9 cellular contexts compared by ENCODE assay signal in genomic region chr6:146598785-146599405, GRCh38. TPM values are rescaled to one million over a fixed set of nuclear protein-coding genes. Genes with fewer than 3 reads are reported as not detected.
A peak's percentile ranks its signal among the peaks of the same experiment; 100 is the strongest.
DNase-seq lines count a peak whose midpoint lies in the region; ATAC-seq, FAIRE-seq and TF ChIP-seq lines count a peak whose summit lies in the region.
"Had no signal": no experiment of that assay in that cellular context is flagged by ENCODE, and none has a peak within 500 bp of the region (broad histone marks: within the 10 kb centered on the region; RNA-seq: fewer than 3 reads in every experiment).

ADGB (plus strand) TSS chr6:146598972; CDS start chr6:146599041, 69 bp downstream.

- no peak within 1 kb of the TSS for H3K27ac Mint-ChIP-seq in activated CD4-positive, alpha-beta T cell treated with anti-CD3 and anti-CD28 coated beads for 36 hours

- POLR2A ChIA-PET in activated CD4-positive, alpha-beta T cell treated with anti-CD3 and anti-CD28 coated beads for 36 hours (lab: Charles Lee) = no interaction called here

- no peaks in the 10 kb centered on the region for H3K27me3 ChIP-seq in smooth muscle cell (ENCODE audit: low read depth)

- no peak for FAIRE-seq in kidney (lab: Jason Lieb, UNC)

- no peaks in the 10 kb centered on the region for H3K36me3 Mint-ChIP-seq in activated CD4-positive, alpha-beta T cell treated with anti-CD3 and anti-CD28 coated beads for 36 hours (ENCODE audit: low read depth)

- peak within 1 kb of the TSS; percentile 82 for H3K4me2 ChIP-seq in smooth muscle cell

- H3K27me3 Mint-ChIP-seq in activated CD4-positive, alpha-beta T cell treated with anti-CD3 and anti-CD28 coated beads for 36 hours = peaks cover 15% of the 10 kb centered on the region

- H3K36me3 ChIP-seq in kidney (ENCODE audit: control insufficient read depth in 1 of 2, insufficient read depth in 2 of 2, low read length in 2 of 2) = no peaks in the 10 kb centered on the region
- H3K36me3 ChIP-seq in smooth muscle cell (ENCODE audit: low read depth) = no peaks in the 10 kb centered on the region

- no peaks in the 10 kb centered on the region for H3F3A ChIP-seq in smooth muscle cell (ENCODE audit: low read depth)

- no peaks in the 10 kb centered on the region for H3K9me3 ChIP-seq in kidney (ENCODE audit: control insufficient read depth in 1 of 2, low read length in 2 of 2)
- H3K9me3 ChIP-seq in smooth muscle cell (replicated peaks; ENCODE audit: low read depth) = no peaks in the 10 kb centered on the region

- H3K27ac ChIP-seq in kidney (ENCODE audit: low read depth in 2 of 2, low read length in 2 of 2) (no peak within 1 kb of the TSS), smooth muscle cell (ENCODE audit: low read depth) (peak within 1 kb of the TSS; percentile 83)

- peak within 1 kb of the TSS; percentile 43 for H3K4me3 Mint-ChIP-seq in activated CD4-positive, alpha-beta T cell treated with anti-CD3 and anti-CD28 coated beads for 36 hours

- H3K4me1 ChIP-seq in kidney (ENCODE audit: control insufficient read depth in 1 of 2, insufficient read depth in 1 of 2, low read depth in 1 of 2, low read length in 2 of 2) (peaks cover 0 to 3% of the 10 kb centered on the region in 2 donors), smooth muscle cell (ENCODE audit: low read depth) (peaks cover 3% of the 10 kb centered on the region)

- no peaks in the 10 kb centered on the region for H3K9me3 Mint-ChIP-seq in activated CD4-positive, alpha-beta T cell treated with anti-CD3 and anti-CD28 coated beads for 36 hours (ENCODE audit: low read depth)

- 3% methylated on average over 32 of the region's 32 CpGs for WGBS in smooth muscle cell (ENCODE audit: low lambda C conversion rate)

- H3K4me3 ChIP-seq in choroid plexus epithelial cell (ENCODE audit: low read depth, low read length) (peak within 1 kb of the TSS; percentile 55), kidney (ENCODE audit: low read length in 2 of 2) (peak within 1 kb of the TSS; percentile 70 to 75), smooth muscle cell (peak within 1 kb of the TSS; percentile 43)

- ATAC-seq in activated CD4-positive, alpha-beta T cell treated with anti-CD3 and anti-CD28 coated beads for 36 hours = no peak

- peak; percentile 18 for DNase-seq in activated CD4-positive, alpha-beta T cell treated with anti-CD3 and anti-CD28 coated beads for 36 hours
- no peak for DNase-seq in activated CD4-positive, alpha-beta T cell treated with anti-CD3 and anti-CD28 coated beads for 48 hours
- DNase-seq in NOMO-1 treated with DMSO at 0.1 percent for 48 hours (lab: John Stamatoyannopoulos, UW; ENCODE audit: unreplicated experiment) = peak; percentile 10
- peak; percentile 69 for DNase-seq in choroid plexus epithelial cell (ENCODE audit: low read depth)
- DNase-seq in kidney = peak; percentile 81
- DNase-seq in smooth muscle cell (lab: John Stamatoyannopoulos, UW; ENCODE audit: unreplicated experiment) = peak; percentile 32
- no peak for DNase-seq in putamen (ENCODE audit: low spot score)
- no peak for DNase-seq in activated CD4-positive, alpha-beta T cell treated with anti-CD3 and anti-CD28 coated beads, Interleukin-2, amount 50 U/mL, for 1 hour

- peaks cover 9% of the 10 kb centered on the region for H3K4me1 Mint-ChIP-seq in activated CD4-positive, alpha-beta T cell treated with anti-CD3 and anti-CD28 coated beads for 36 hours

- CTCF ChIA-PET in activated CD4-positive, alpha-beta T cell treated with anti-CD3 and anti-CD28 coated beads for 36 hours (lab: Charles Lee) = no interaction called here

- H3K9ac ChIP-seq in kidney (ENCODE audit: low read length in 2 of 2) (no peak within 1 kb of the TSS), smooth muscle cell (ENCODE audit: low read depth) (peak within 1 kb of the TSS; percentile 73)

- TF ChIP-seq CTCF in choroid plexus epithelial cell (conservative IDR thresholded peaks at IDR 0.05; ENCODE audit: low read depth, low read length) (no peak), kidney (IDR thresholded peaks at IDR 0.05; ENCODE audit: borderline replicate concordance, extremely low read depth, insufficient read depth) (no peak), smooth muscle cell (IDR thresholded peaks at IDR 0.05; ENCODE audit: borderline replicate concordance, insufficient read depth, poor library complexity, severe bottlenecking) (no peak)

- no peaks in the 10 kb centered on the region for H3K79me2 ChIP-seq in smooth muscle cell (ENCODE audit: low read depth)

- intact Hi-C loops in activated CD4-positive, alpha-beta T cell treated with anti-CD3 and anti-CD28 coated beads for 36 hours (cut with DNase I, micrococcal nuclease) = no loop called here
- intact Hi-C loops in kidney (cut with DNase I) = no loop called here

- H4K20me1 ChIP-seq in smooth muscle cell (ENCODE audit: low read depth) = no peaks in the 10 kb centered on the region

- H2AFZ ChIP-seq in smooth muscle cell (ENCODE audit: low read depth) = peak within 1 kb of the TSS; percentile 84

RNA-seq across cellular contexts. Expression of gene ADGB, which starts in this region (rescaled TPM):
- not detected for total RNA-seq in activated CD4-positive, alpha-beta T cell treated with anti-CD3 and anti-CD28 coated beads for 36 hours
- total RNA-seq in kidney (not detected), smooth muscle cell (1.1 and 1.5 TPM in 2 replicates)
- polyA plus RNA-seq in kidney (ENCODE audit: insufficient read depth, low read depth, low replicate concordance) (not detected), smooth muscle cell (1.6 and 3.1 TPM in 2 replicates)
- total RNA-seq: subcutaneous adipose tissue had no signal

Comparison
In these comparisons a context has a peak if more than half of its experiments do, and no peak if none do; other contexts are left out.
1. Peak in DNase-seq in activated CD4-positive, alpha-beta T cell treated with anti-CD3 and anti-CD28 coated beads for 36 hours; RNA of the gene not detected or under 1 TPM.
2. Peak in DNase-seq and H3K4me3 ChIP-seq in kidney; RNA of the gene not detected or under 1 TPM.
3. DNase-seq: peak in NOMO-1 treated with DMSO at 0.1 percent for 48 hours (single experiment), choroid plexus epithelial cell (single experiment) and smooth muscle cell (single experiment); none in activated CD4-positive, alpha-beta T cell treated with anti-CD3 and anti-CD28 coated beads for 48 hours (single experiment), putamen (single experiment) and activated CD4-positive, alpha-beta T cell treated with anti-CD3 and anti-CD28 coated beads, Interleukin-2, amount 50 U/mL, for 1 hour (single experiment).
4. Peak in every context shown above with its lines, with median percentiles within 50 percentile points of each other: H3K4me3 ChIP-seq.